1 cellular context compared by ENCODE assay signal in genomic region chr2:98216611-98217010, GRCh38.
TF ChIP-seq lines count a peak whose summit lies in the region.

No MANE protein-coding gene starts in this region.

TF ChIP-seq in WTC11, 78 proteins besides CTCF, POLR2A, EP300 and RAD21:
- TF ChIP-seq CREB1 (CRISPR knock-in tag; IDR thresholded peaks at IDR 0.05) (no peak), NR1H2 (CRISPR knock-in tag; IDR thresholded peaks at IDR 0.05) (no peak), ZNF671 (CRISPR knock-in tag; IDR thresholded peaks at IDR 0.05) (no peak), FOXP4 (CRISPR knock-in tag; IDR thresholded peaks at IDR 0.05) (no peak), USF1 (CRISPR knock-in tag; IDR thresholded peaks at IDR 0.05) (no peak)
